Comparison of ENCODE assay signal across 30 cellular contexts in genomic region chr9:115349542-115349941, GRCh38.
DNase-seq lines count a peak whose midpoint lies in the region; ATAC-seq, FAIRE-seq and TF ChIP-seq lines count a peak whose summit lies in the region.
"Had no signal": no experiment of that assay in that cellular context is flagged by ENCODE, and none has a peak within 500 bp of the region (broad histone marks: within the 10 kb centered on the region; RNA-seq: fewer than 3 reads in every experiment).

No MANE protein-coding gene starts in this region.

- H3K27me3 ChIP-seq in bronchial epithelial cell (ENCODE audit: control insufficient read depth, insufficient read depth, low read length): no peaks in the 10 kb centered on the region
- no peaks in the 10 kb centered on the region for H3K27me3 ChIP-seq in heart left ventricle
- H3K27me3 ChIP-seq in foreskin keratinocyte: no peaks in the 10 kb centered on the region
- H3K27me3 ChIP-seq in ovary: no peaks in the 10 kb centered on the region
- H3K27me3 ChIP-seq: BE2C, MG63, neural progenitor cell had no signal

- H3K4me3 ChIP-seq in bronchial epithelial cell (ENCODE audit: low read depth, low read length) (no peak overlapping the region), heart left ventricle (no peak overlapping the region), ovary (no peak overlapping the region)
- H3K4me3 ChIP-seq: K562, MG63, neural progenitor cell, thoracic aorta had no signal

- intact Hi-C loops in heart left ventricle (cut with DNase I) (loop anchor here in 1 of 10 donors (10.0 kb wide), 1 partner anchor 65 kb away; no protein-coding TSS in a partner anchor), ovary (cut with DNase I) (no loop called here)

- DNase-seq in AG08396 (ENCODE audit: low spot score) (peak; percentile 18), LHCN-M2 (ENCODE audit: low read depth) (peak; percentile 65), bronchial epithelial cell (ENCODE audit: low read depth) (peak; percentile 80), hepatic stellate cell (ENCODE audit: low spot score) (peak; percentile 47), heart left ventricle (no peak), NCI-H510A treated with DMSO at 0.1 percent for 48 hours (lab: John Stamatoyannopoulos, UW) (no peak), foreskin keratinocyte (no peak), ovary (no peak)
- DNase-seq: activated CD4-positive, alpha-beta memory T cell treated with anti-CD3 and anti-CD28 coated beads for 36 hours; activated CD8-positive, alpha-beta memory T cell treated with anti-CD3 and anti-CD28 coated beads, Interleukin-2, amount 50 U/mL, for 48 hours; aorta; BE2C; caudate nucleus; DMS153; endodermal cell; GF-D8; left colon; MG63; NCI-H1417; NCI-H774; stimulated activated CD4-positive, alpha-beta T cell treated with anti-CD3 and anti-CD28 coated beads, Interleukin-15, amount 100 ng/mL, for 24 hours; stimulated activated naive CD4-positive, alpha-beta T cell treated with Interleukin-2 at 50 U/mL for 16 hours had no signal

- no peak for TF ChIP-seq CTCF in bronchial epithelial cell (IDR thresholded peaks at IDR 0.05; ENCODE audit: insufficient read depth, low read length, severe bottlenecking)
- TF ChIP-seq CTCF in heart left ventricle (IDR thresholded peaks at IDR 0.05): no peak
- no peak for TF ChIP-seq CTCF in foreskin keratinocyte (conservative IDR thresholded peaks at IDR 0.05)
- no peak for TF ChIP-seq CTCF in ovary (IDR thresholded peaks at IDR 0.05)

- TF ChIP-seq POLR2A in heart left ventricle (IDR thresholded peaks at IDR 0.05) (no peak), ovary (IDR thresholded peaks at IDR 0.05) (no peak)

- H3K27ac ChIP-seq in heart left ventricle (no peak overlapping the region), foreskin keratinocyte (no peak overlapping the region), ovary (no peak overlapping the region)
- H3K27ac ChIP-seq: neural progenitor cell, RWPE1, thoracic aorta had no signal

- H3K9me3 ChIP-seq in heart left ventricle: peaks cover 0 to 14% (median 0%) of the 10 kb centered on the region in 12 donors
- H3K9me3 ChIP-seq in ovary: no peaks in the 10 kb centered on the region
- H3K9me3 ChIP-seq: BE2C, thoracic aorta had no signal

- TF ChIP-seq EP300 in ovary (IDR thresholded peaks at IDR 0.05): no peak

- H3K36me3 ChIP-seq in bronchial epithelial cell (ENCODE audit: control insufficient read depth, insufficient read depth, low read length) (no peaks in the 10 kb centered on the region), heart left ventricle (no peaks in the 10 kb centered on the region), ovary (no peaks in the 10 kb centered on the region)
- H3K36me3 ChIP-seq: BE2C, MG63, neural progenitor cell, thoracic aorta had no signal

- H3K4me1 ChIP-seq in heart left ventricle (no peaks in the 10 kb centered on the region), foreskin keratinocyte (peaks cover 19% of the 10 kb centered on the region), ovary (ENCODE audit: insufficient read depth) (no peaks in the 10 kb centered on the region)
- H3K4me1 ChIP-seq: BE2C had no signal

- ATAC-seq in heart left ventricle (no peak), foreskin keratinocyte (no peak)
- ATAC-seq: activated CD4-positive, CD25-positive, alpha-beta regulatory T cell treated with anti-CD3 and anti-CD28 coated beads, Interleukin-2, amount 50 U/mL, for 24 hours; HCT116; K562; left colon; sciatic nerve had no signal

- no peak for FAIRE-seq in bronchial epithelial cell (lab: Jason Lieb, UNC)
- FAIRE-seq: K562, urothelium cell line had no signal

Comparison
In these comparisons a context has a peak if more than half of its experiments do, and no peak if none do; other contexts are left out.
1. DNase-seq: peak in AG08396 (single experiment), LHCN-M2 (single experiment), bronchial epithelial cell (single experiment) and hepatic stellate cell (single experiment); none in heart left ventricle (0 of 5), NCI-H510A treated with DMSO at 0.1 percent for 48 hours (single experiment), foreskin keratinocyte (0 of 2) and ovary (0 of 5).